19 cellular contexts compared by ENCODE assay signal in genomic region chr5:14705556-14705955, GRCh38. TPM values are rescaled to one million over a fixed set of nuclear protein-coding genes. Genes with fewer than 3 reads are reported as not detected.
DNase-seq lines count a peak whose midpoint lies in the region; ATAC-seq and TF ChIP-seq lines count a peak whose summit lies in the region.
"Had no signal": no experiment of that assay in that cellular context is flagged by ENCODE, and none has a peak within 500 bp of the region (broad histone marks: within the 10 kb centered on the region; RNA-seq: fewer than 3 reads in every experiment).

No MANE protein-coding gene starts in this region.

- no peak for TF ChIP-seq CTCF in liver (IDR thresholded peaks at IDR 0.05; ENCODE audit: low read depth, low read length, missing input control)
- TF ChIP-seq CTCF in uterus (IDR thresholded peaks at IDR 0.05), result no peak
- TF ChIP-seq CTCF in progenitor cell of endocrine pancreas (IDR thresholded peaks at IDR 0.05; ENCODE audit: unreplicated experiment), result no peak

- no peak for TF ChIP-seq POLR2A in uterus (IDR thresholded peaks at IDR 0.05)

- peaks cover 40% of the 10 kb centered on the region for H3K36me3 Mint-ChIP-seq in activated naive CD4-positive, alpha-beta T cell treated with anti-CD3 and anti-CD28 coated beads, Interleukin-2, amount 50 U/mL, for 24 hours
- H3K36me3 Mint-ChIP-seq in activated CD4-positive, alpha-beta memory T cell treated with anti-CD3 and anti-CD28 coated beads, Interleukin-2, amount 10 ng/mL, durations not matched to agents 7 days and 5 days (ENCODE audit: low read depth), result peaks cover 93% of the 10 kb centered on the region
- H3K36me3 Mint-ChIP-seq in progenitor cell of endocrine pancreas (ENCODE audit: insufficient read depth), result peaks cover 20% of the 10 kb centered on the region

- H3K9me3 ChIP-seq in liver (ENCODE audit: control insufficient read depth in 4 of 4, low read length in 3 of 4) (no peaks in the 10 kb centered on the region), uterus (no peaks in the 10 kb centered on the region)
- H3K9me3 ChIP-seq: lower lobe of right lung, MG63, Peyer's patch, upper lobe of left lung had no signal

- no peaks in the 10 kb centered on the region for H3K9me3 Mint-ChIP-seq in activated naive CD4-positive, alpha-beta T cell treated with anti-CD3 and anti-CD28 coated beads, Interleukin-2, amount 50 U/mL, for 24 hours
- H3K9me3 Mint-ChIP-seq in activated CD4-positive, alpha-beta memory T cell treated with anti-CD3 and anti-CD28 coated beads, Interleukin-2, amount 10 ng/mL, durations not matched to agents 7 days and 5 days, result no peaks in the 10 kb centered on the region
- no peaks in the 10 kb centered on the region for H3K9me3 Mint-ChIP-seq in progenitor cell of endocrine pancreas (ENCODE audit: low read depth)
- H3K9me3 Mint-ChIP-seq: nephron had no signal

- no peaks in the 10 kb centered on the region for H3K27me3 Mint-ChIP-seq in activated naive CD4-positive, alpha-beta T cell treated with anti-CD3 and anti-CD28 coated beads, Interleukin-2, amount 50 U/mL, for 24 hours
- H3K27me3 Mint-ChIP-seq in activated CD4-positive, alpha-beta memory T cell treated with anti-CD3 and anti-CD28 coated beads, Interleukin-2, amount 10 ng/mL, durations not matched to agents 7 days and 5 days, result no peaks in the 10 kb centered on the region
- H3K27me3 Mint-ChIP-seq in progenitor cell of endocrine pancreas, result no peaks in the 10 kb centered on the region

- DNase-seq in activated naive CD4-positive, alpha-beta T cell treated with Interleukin-2 at 50 U/mL for 16 hours, result no peak
- no peak for DNase-seq in activated CD4-positive, alpha-beta memory T cell treated with anti-CD3 and anti-CD28 coated beads, Interleukin-2, amount 10 ng/mL, durations not matched to agents 7 days and 5 days
- no peak for DNase-seq in uterus
- no peak for DNase-seq in NCI-H2029 (lab: John Stamatoyannopoulos, UW)
- no peak for DNase-seq in progenitor cell of endocrine pancreas (ENCODE audit: low spot score, unreplicated experiment)
- DNase-seq: activated CD4-positive, CD25-positive, alpha-beta regulatory T cell treated with anti-CD3 and anti-CD28 coated beads, Interleukin-2, amount 50 U/mL, for 72 hours; activated gamma-delta T cell treated with Interleukin-2 at 50 U/mL for 16 hours; DMS79; lower lobe of right lung; MG63; NCI-H2107; NCI-H82; Peyer's patch; right cardiac atrium; upper lobe of left lung had no signal

- no peak overlapping the region for H3K9ac ChIP-seq in liver (ENCODE audit: low read depth in 1 of 2, low read length in 2 of 2)

- H3K4me3 ChIP-seq in liver (ENCODE audit: low read depth in 1 of 3, low read length in 3 of 3), result no peak overlapping the region
- H3K4me3 ChIP-seq in uterus, result no peak overlapping the region
- H3K4me3 ChIP-seq: lower lobe of right lung, MG63, Peyer's patch, upper lobe of left lung had no signal

- intact Hi-C loops in uterus (cut with DNase I; ENCODE audit: low total_unique reads), result no loop called here

- peak; percentile 17 to 19 for TF ChIP-seq RAD21 in liver (IDR thresholded peaks at IDR 0.05)

- H3K27me3 ChIP-seq in liver (ENCODE audit: control insufficient read depth in 4 of 4, insufficient read depth in 4 of 4, low read length in 3 of 4), result no peaks in the 10 kb centered on the region
- H3K27me3 ChIP-seq in uterus, result no peaks in the 10 kb centered on the region
- H3K27me3 ChIP-seq: MG63, Peyer's patch, upper lobe of left lung had no signal

- peaks cover 0 to 35% (median 11%) of the 10 kb centered on the region in 4 donors for H3K36me3 ChIP-seq in liver (ENCODE audit: control insufficient read depth in 4 of 4, insufficient read depth in 3 of 4, low read depth in 1 of 4, low read length in 3 of 4)
- H3K36me3 ChIP-seq in uterus, result no peaks in the 10 kb centered on the region

- H3K27ac ChIP-seq in liver (ENCODE audit: low read depth in 1 of 2, low read length in 2 of 2) (peak overlapping the region; percentile 49 to 69), uterus (peak overlapping the region; percentile 52 to 69)
- H3K27ac ChIP-seq: lower lobe of right lung had no signal

- CTCF ChIA-PET in activated CD4-positive, alpha-beta memory T cell treated with anti-CD3 and anti-CD28 coated beads, Interleukin-2, amount 10 ng/mL, durations not matched to agents 7 days and 5 days (lab: Charles Lee), result interaction anchor here (0.6 to 4.3 kb wide), 6 partner anchors 20 to 167 kb away, joined by 3 to 24 read pairs (median 5); no protein-coding TSS in a partner anchor

- peak overlapping the region; percentile 82 for H3K4me3 Mint-ChIP-seq in activated naive CD4-positive, alpha-beta T cell treated with anti-CD3 and anti-CD28 coated beads, Interleukin-2, amount 50 U/mL, for 24 hours
- no peak overlapping the region for H3K4me3 Mint-ChIP-seq in activated CD4-positive, alpha-beta memory T cell treated with anti-CD3 and anti-CD28 coated beads, Interleukin-2, amount 10 ng/mL, durations not matched to agents 7 days and 5 days
- no peak overlapping the region for H3K4me3 Mint-ChIP-seq in progenitor cell of endocrine pancreas (ENCODE audit: low read depth)
- H3K4me3 Mint-ChIP-seq: nephron had no signal

- H3K4me1 Mint-ChIP-seq in activated naive CD4-positive, alpha-beta T cell treated with anti-CD3 and anti-CD28 coated beads, Interleukin-2, amount 50 U/mL, for 24 hours, result peaks cover 98% of the 10 kb centered on the region
- H3K4me1 Mint-ChIP-seq in activated CD4-positive, alpha-beta memory T cell treated with anti-CD3 and anti-CD28 coated beads, Interleukin-2, amount 10 ng/mL, durations not matched to agents 7 days and 5 days, result peaks cover 89% of the 10 kb centered on the region
- no peaks in the 10 kb centered on the region for H3K4me1 Mint-ChIP-seq in progenitor cell of endocrine pancreas (ENCODE audit: low read depth)

- H3K4me1 ChIP-seq in liver (ENCODE audit: control insufficient read depth in 4 of 4, insufficient read depth in 4 of 4, low read length in 3 of 4), result peaks cover 4 to 25% (median 8%) of the 10 kb centered on the region in 4 donors
- H3K4me1 ChIP-seq in uterus, result peaks cover 0 to 13% of the 10 kb centered on the region in 2 donors
- H3K4me1 ChIP-seq: Peyer's patch had no signal

- H3K27ac Mint-ChIP-seq in activated naive CD4-positive, alpha-beta T cell treated with anti-CD3 and anti-CD28 coated beads, Interleukin-2, amount 50 U/mL, for 24 hours, result peak overlapping the region; percentile 100
- H3K27ac Mint-ChIP-seq in activated CD4-positive, alpha-beta memory T cell treated with anti-CD3 and anti-CD28 coated beads, Interleukin-2, amount 10 ng/mL, durations not matched to agents 7 days and 5 days, result peak overlapping the region; percentile 100
- no peak overlapping the region for H3K27ac Mint-ChIP-seq in progenitor cell of endocrine pancreas
- H3K27ac Mint-ChIP-seq: nephron had no signal

- no peak for ATAC-seq in GM18517 (IDR thresholded peaks at IDR 0.05; ENCODE audit: unreplicated experiment)
- ATAC-seq: lower lobe of right lung, right cardiac atrium had no signal

- WGBS in liver, result 65% methylated on average over 8 of the region's 8 CpGs

- POLR2A ChIA-PET in activated CD4-positive, alpha-beta memory T cell treated with anti-CD3 and anti-CD28 coated beads, Interleukin-2, amount 10 ng/mL, durations not matched to agents 7 days and 5 days (lab: Charles Lee), result interaction anchor here (0.8 to 1.7 kb wide), 6 partner anchors 20 to 165 kb away, joined by 3 to 7 read pairs (median 4); no protein-coding TSS in a partner anchor

TF ChIP-seq in liver, 16 proteins besides CTCF, POLR2A, EP300 and RAD21 (continues in another document):
- TF ChIP-seq REST (IDR thresholded peaks at IDR 0.05), result no peak
- TF ChIP-seq, protein P1, sequence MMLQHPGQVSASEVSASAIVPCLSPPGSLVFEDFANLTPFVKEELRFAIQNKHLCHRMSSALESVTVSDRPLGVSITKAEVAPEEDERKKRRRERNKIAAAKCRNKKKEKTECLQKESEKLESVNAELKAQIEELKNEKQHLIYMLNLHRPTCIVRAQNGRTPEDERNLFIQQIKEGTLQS (IDR thresholded peaks at IDR 0.05), result no peak
- TF ChIP-seq HNF4A (conservative IDR thresholded peaks at IDR 0.05), result peak; percentile 84 to 87

RNA-seq across cellular contexts. Expression of gene OTULIN, which starts 41.0 kb away (rescaled TPM):
- total RNA-seq in activated CD4-positive, alpha-beta memory T cell treated with anti-CD3 and anti-CD28 coated beads, Interleukin-2, amount 10 ng/mL, durations not matched to agents 7 days and 5 days, result 10 to 100 TPM; 69.6 to 71.7 TPM
- total RNA-seq in liver (10 to 100 TPM; 12.7 to 44.4 TPM), uterus (10 to 100 TPM in 2 of 4 donors, 1 to 10 TPM in 2; 5.0 to 30.1 (median 17.8) TPM), progenitor cell of endocrine pancreas (30.0 and 36.4 TPM in 2 replicates)
- 10 to 100 TPM in 1 of 2 donors, 1 to 10 TPM in 1; 8.6 to 11.6 TPM for polyA plus RNA-seq in liver
